ENCODE assay signal across 20 cellular contexts in the genomic region with DNA sequence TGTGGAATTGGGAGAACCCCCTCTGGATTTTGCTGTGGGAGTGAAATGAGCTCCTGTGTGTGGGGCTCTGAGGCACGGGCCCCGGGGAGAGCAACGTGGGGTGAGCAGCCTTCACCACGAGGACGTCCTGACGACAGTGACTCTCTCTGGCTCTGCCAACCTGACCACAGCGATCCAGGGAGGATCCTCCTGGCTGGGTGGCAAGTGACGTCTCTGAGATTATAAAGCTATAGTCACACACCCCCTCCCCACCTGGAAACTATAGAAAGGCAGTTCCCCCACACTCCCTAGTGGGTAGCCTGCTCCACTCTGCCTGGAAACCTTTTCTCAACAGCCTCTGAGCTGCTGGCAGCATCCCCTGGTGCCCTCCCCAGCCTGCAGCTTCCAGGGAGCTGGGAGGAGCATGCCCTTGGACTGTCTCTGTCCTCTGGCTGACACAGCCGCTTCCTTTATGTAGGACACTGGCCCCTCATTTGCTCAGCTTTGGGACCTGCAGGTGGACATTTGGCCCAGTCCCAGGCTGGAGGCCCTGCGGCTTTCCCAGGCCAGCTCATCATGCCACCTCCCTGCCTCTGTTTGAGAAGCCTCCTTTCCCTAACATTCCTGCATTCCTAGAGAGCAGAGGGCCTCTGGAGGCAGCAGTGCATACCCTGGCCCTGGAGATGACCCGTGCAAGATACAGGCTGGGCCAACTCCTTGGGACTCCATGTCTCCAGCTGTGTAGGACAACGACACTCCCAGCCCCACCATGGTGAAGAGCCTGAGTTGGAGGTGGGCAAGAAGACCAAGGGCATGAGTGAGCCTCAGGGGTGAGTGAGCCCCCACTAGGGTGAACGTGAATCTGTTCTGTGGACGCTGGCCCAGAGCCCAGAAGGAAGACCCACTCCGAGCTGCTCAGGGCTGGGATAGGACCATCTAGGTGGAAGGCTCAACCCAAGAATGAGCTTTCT.
"Had no signal": no experiment of that assay in that cellular context is flagged by ENCODE, and none has a peak within 500 bp of the region (broad histone marks: within the 10 kb centered on the region; RNA-seq: fewer than 3 reads in every experiment).

No MANE protein-coding gene starts in this region.

- H3K4me1 Mint-ChIP-seq: activated naive CD4-positive, alpha-beta T cell treated with anti-CD3 and anti-CD28 coated beads, Interleukin-2, amount 10 ng/mL, durations not matched to agents 7 days and 5 days; memory B cell; stimulated activated memory B cell treated with anti-CD40 and anti-IgM and Interleukin-4, amounts not matched to agents 10 μg/mL and 1 μg/mL and 100 μg/mL, for 72 hours had no signal

- DNase-seq: activated CD8-positive, alpha-beta memory T cell treated with anti-CD3 and anti-CD28 coated beads, Interleukin-2, amount 50 U/mL, for 4 hours; activated effector memory CD4-positive, alpha-beta T cell treated with Interleukin-2 at 50 U/mL for 16 hours; activated naive CD4-positive, alpha-beta T cell treated with anti-CD3 and anti-CD28 coated beads, Interleukin-2, amount 10 ng/mL, durations not matched to agents 7 days and 5 days; activated T-cell treated with anti-CD3 and anti-CD28 coated beads, Interleukin-2, amount 50 U/mL, for 72 hours; amygdala; effector CD4-positive, alpha-beta T cell; gastrocnemius medialis; left cardiac atrium; mucosa of descending colon; pancreas; sigmoid colon; stimulated activated CD4-positive, alpha-beta T cell treated with anti-CD3 and anti-CD28 coated beads, Interleukin-15, amount 100 ng/mL, for 24 hours; T1000 had no signal

- H3K4me3 ChIP-seq: cardiac muscle cell, gastrocnemius medialis, mucosa of descending colon, pancreas, sigmoid colon, smooth muscle cell had no signal

- H3K4me1 ChIP-seq: gastrocnemius medialis, pancreas had no signal

- H3K9me3 ChIP-seq: gastrocnemius medialis, mucosa of descending colon, pancreas, sigmoid colon had no signal

- H3K4me2 ChIP-seq: smooth muscle cell had no signal

- FAIRE-seq: endothelial cell of umbilical vein, pancreas had no signal

- H3K27ac Mint-ChIP-seq: activated naive CD4-positive, alpha-beta T cell treated with anti-CD3 and anti-CD28 coated beads, Interleukin-2, amount 10 ng/mL, durations not matched to agents 7 days and 5 days; activated T-cell treated with anti-CD3 and anti-CD28 coated beads, Interleukin-2, amount 50 U/mL, for 72 hours; memory B cell; stimulated activated memory B cell treated with anti-CD40 and anti-IgM and Interleukin-4, amounts not matched to agents 10 μg/mL and 1 μg/mL and 100 μg/mL, for 72 hours; T-helper 1 cell treated with Interleukin-12 subunit alpha and Interleukin-12 subunit beta and Interleukin-4 antibody, amounts not matched to agents 30 μg/mL and 1 μg/mL, for 36 hours; WTC11 had no signal

- H3K4me3 Mint-ChIP-seq: activated naive CD4-positive, alpha-beta T cell treated with anti-CD3 and anti-CD28 coated beads, Interleukin-2, amount 10 ng/mL, durations not matched to agents 7 days and 5 days; activated T-cell treated with anti-CD3 and anti-CD28 coated beads, Interleukin-2, amount 50 U/mL, for 72 hours; memory B cell; stimulated activated memory B cell treated with anti-CD40 and anti-IgM and Interleukin-4, amounts not matched to agents 10 μg/mL and 1 μg/mL and 100 μg/mL, for 72 hours; T-helper 1 cell treated with Interleukin-12 subunit alpha and Interleukin-12 subunit beta and Interleukin-4 antibody, amounts not matched to agents 30 μg/mL and 1 μg/mL, for 36 hours; WTC11 had no signal

- H3K27me3 Mint-ChIP-seq: activated naive CD4-positive, alpha-beta T cell treated with anti-CD3 and anti-CD28 coated beads, Interleukin-2, amount 10 ng/mL, durations not matched to agents 7 days and 5 days; memory B cell had no signal

- H3K36me3 ChIP-seq: cardiac muscle cell, gastrocnemius medialis, pancreas, sigmoid colon had no signal

- H3K27ac ChIP-seq: cardiac muscle cell, gastrocnemius medialis, pancreas, sigmoid colon had no signal

- H3K9me3 Mint-ChIP-seq: activated naive CD4-positive, alpha-beta T cell treated with anti-CD3 and anti-CD28 coated beads, Interleukin-2, amount 10 ng/mL, durations not matched to agents 7 days and 5 days; activated T-cell treated with anti-CD3 and anti-CD28 coated beads, Interleukin-2, amount 50 U/mL, for 72 hours; memory B cell; stimulated activated memory B cell treated with anti-CD40 and anti-IgM and Interleukin-4, amounts not matched to agents 10 μg/mL and 1 μg/mL and 100 μg/mL, for 72 hours; T-helper 1 cell treated with Interleukin-12 subunit alpha and Interleukin-12 subunit beta and Interleukin-4 antibody, amounts not matched to agents 30 μg/mL and 1 μg/mL, for 36 hours; WTC11 had no signal

- H3K36me3 Mint-ChIP-seq: activated naive CD4-positive, alpha-beta T cell treated with anti-CD3 and anti-CD28 coated beads, Interleukin-2, amount 10 ng/mL, durations not matched to agents 7 days and 5 days; memory B cell; stimulated activated memory B cell treated with anti-CD40 and anti-IgM and Interleukin-4, amounts not matched to agents 10 μg/mL and 1 μg/mL and 100 μg/mL, for 72 hours; WTC11 had no signal
